16 cellular contexts compared by ENCODE assay signal in genomic region chr22:21615731-21616130, GRCh38. TPM values are rescaled to one million over a fixed set of nuclear protein-coding genes. Genes with fewer than 3 reads are reported as not detected.
A peak's percentile ranks its signal among the peaks of the same experiment; 100 is the strongest.
DNase-seq lines count a peak whose midpoint lies in the region; ATAC-seq and TF ChIP-seq lines count a peak whose summit lies in the region.
"Had no signal": no experiment of that assay in that cellular context is flagged by ENCODE, and none has a peak within 500 bp of the region (broad histone marks: within the 10 kb centered on the region; RNA-seq: fewer than 3 reads in every experiment).

No MANE protein-coding gene starts in this region.

- peaks cover 17% of the 10 kb centered on the region for H3K4me1 Mint-ChIP-seq in activated T-helper 17 cell treated with anti-CD3 and anti-CD28 coated beads, Interleukin-2, amount 50 U/mL, for 72 hours
- peaks cover 38% of the 10 kb centered on the region for H3K4me1 Mint-ChIP-seq in stimulated activated effector memory CD8-positive, alpha-beta T cell treated with anti-CD3 and anti-CD28 coated beads, Interleukin-12 subunit alpha, Interleukin-12 subunit beta, amount 100 ng/mL, for 72 hours
- H3K4me1 Mint-ChIP-seq in T-helper 2 cell treated with Interferon-gamma antibody and Interleukin-4, amounts not matched to agents 5 μg/mL and 100 μg/mL, for 36 hours (ENCODE audit: low read depth): peaks cover 5% of the 10 kb centered on the region

- H3K9me3 Mint-ChIP-seq in activated T-helper 17 cell treated with anti-CD3 and anti-CD28 coated beads, Interleukin-2, amount 50 U/mL, for 72 hours: no peaks in the 10 kb centered on the region
- no peaks in the 10 kb centered on the region for H3K9me3 Mint-ChIP-seq in stimulated activated effector memory CD8-positive, alpha-beta T cell treated with anti-CD3 and anti-CD28 coated beads, Interleukin-12 subunit alpha, Interleukin-12 subunit beta, amount 100 ng/mL, for 72 hours
- no peaks in the 10 kb centered on the region for H3K9me3 Mint-ChIP-seq in T-helper 2 cell treated with Interferon-gamma antibody and Interleukin-4, amounts not matched to agents 5 μg/mL and 100 μg/mL, for 36 hours

- H3F3A ChIP-seq in DOHH2 (ENCODE audit: control insufficient read depth, insufficient read depth): peaks cover 12% of the 10 kb centered on the region

- peaks cover 80% of the 10 kb centered on the region for H3K36me3 ChIP-seq in BLaER1
- peaks cover 63% of the 10 kb centered on the region for H3K36me3 ChIP-seq in DOHH2 (ENCODE audit: control insufficient read depth, low read length)

- peaks cover 78% of the 10 kb centered on the region for H3K36me3 Mint-ChIP-seq in activated T-helper 17 cell treated with anti-CD3 and anti-CD28 coated beads, Interleukin-2, amount 50 U/mL, for 72 hours (ENCODE audit: low read depth)
- peaks cover 89% of the 10 kb centered on the region for H3K36me3 Mint-ChIP-seq in stimulated activated effector memory CD8-positive, alpha-beta T cell treated with anti-CD3 and anti-CD28 coated beads, Interleukin-12 subunit alpha, Interleukin-12 subunit beta, amount 100 ng/mL, for 72 hours
- H3K36me3 Mint-ChIP-seq in T-helper 2 cell treated with Interferon-gamma antibody and Interleukin-4, amounts not matched to agents 5 μg/mL and 100 μg/mL, for 36 hours (ENCODE audit: low read depth): peaks cover 22% of the 10 kb centered on the region

- no peaks in the 10 kb centered on the region for H3K27me3 Mint-ChIP-seq in activated T-helper 17 cell treated with anti-CD3 and anti-CD28 coated beads, Interleukin-2, amount 50 U/mL, for 72 hours
- no peaks in the 10 kb centered on the region for H3K27me3 Mint-ChIP-seq in T-helper 2 cell treated with Interferon-gamma antibody and Interleukin-4, amounts not matched to agents 5 μg/mL and 100 μg/mL, for 36 hours (ENCODE audit: low read depth)

- H3K27me3 ChIP-seq in BLaER1: no peaks in the 10 kb centered on the region
- H3K27me3 ChIP-seq in DOHH2 (ENCODE audit: control insufficient read depth, low read length): no peaks in the 10 kb centered on the region
- H3K27me3 ChIP-seq: Peyer's patch had no signal

- H3K4me3 Mint-ChIP-seq in activated T-helper 17 cell treated with anti-CD3 and anti-CD28 coated beads, Interleukin-2, amount 50 U/mL, for 72 hours: no peak overlapping the region
- no peak overlapping the region for H3K4me3 Mint-ChIP-seq in stimulated activated effector memory CD8-positive, alpha-beta T cell treated with anti-CD3 and anti-CD28 coated beads, Interleukin-12 subunit alpha, Interleukin-12 subunit beta, amount 100 ng/mL, for 72 hours
- H3K4me3 Mint-ChIP-seq in T-helper 2 cell treated with Interferon-gamma antibody and Interleukin-4, amounts not matched to agents 5 μg/mL and 100 μg/mL, for 36 hours: no peak overlapping the region

- H3K4me1 ChIP-seq in BLaER1: peaks cover 61% of the 10 kb centered on the region
- H3K4me1 ChIP-seq in DOHH2 (ENCODE audit: control insufficient read depth, low read length): peaks cover 47% of the 10 kb centered on the region
- H3K4me1 ChIP-seq: Peyer's patch had no signal

- H3K27ac Mint-ChIP-seq in activated T-helper 17 cell treated with anti-CD3 and anti-CD28 coated beads, Interleukin-2, amount 50 U/mL, for 72 hours: peak overlapping the region; percentile 73
- H3K27ac Mint-ChIP-seq in stimulated activated effector memory CD8-positive, alpha-beta T cell treated with anti-CD3 and anti-CD28 coated beads, Interleukin-12 subunit alpha, Interleukin-12 subunit beta, amount 100 ng/mL, for 72 hours: peak overlapping the region; percentile 60
- H3K27ac Mint-ChIP-seq in T-helper 2 cell treated with Interferon-gamma antibody and Interleukin-4, amounts not matched to agents 5 μg/mL and 100 μg/mL, for 36 hours: no peak overlapping the region

- H3K9me3 ChIP-seq in BLaER1 (no peaks in the 10 kb centered on the region), DOHH2 (ENCODE audit: control insufficient read depth, insufficient read depth, low read length) (no peaks in the 10 kb centered on the region)
- H3K9me3 ChIP-seq: Peyer's patch had no signal

- H3K9me2 ChIP-seq in DOHH2 (replicated peaks; ENCODE audit: control insufficient read depth, low read length): no peaks in the 10 kb centered on the region

- peaks cover 100% of the 10 kb centered on the region for H4K20me1 ChIP-seq in BLaER1
- peaks cover 9% of the 10 kb centered on the region; the same call in 1 of the 2 replicates for H4K20me1 ChIP-seq in DOHH2 (ENCODE audit: control insufficient read depth, insufficient read depth, low read depth, low read length)

- no peak for ATAC-seq in activated T-helper 17 cell treated with anti-CD3 and anti-CD28 coated beads, Interleukin-2, amount 50 U/mL, for 72 hours (replicated peaks)
- no peak for ATAC-seq in stimulated activated effector memory CD8-positive, alpha-beta T cell treated with anti-CD3 and anti-CD28 coated beads, Interleukin-12 subunit alpha, Interleukin-12 subunit beta, amount 100 ng/mL, for 72 hours
- ATAC-seq in GM18502 (IDR thresholded peaks at IDR 0.05; ENCODE audit: poor library complexity, unreplicated experiment): no peak
- ATAC-seq: SK-N-SH treated with all-trans-retinoic acid at 6 μM for 48 hours had no signal

- TF ChIP-seq CTCF in DOHH2 (IDR thresholded peaks at IDR 0.05; ENCODE audit: low read depth, low read length, poor library complexity, severe bottlenecking): no peak

- H3K9ac ChIP-seq in BLaER1: no peak overlapping the region

- H3K79me2 ChIP-seq in DOHH2 (ENCODE audit: control insufficient read depth, low read length): peaks cover 91% of the 10 kb centered on the region

- H3K4me2 ChIP-seq in BLaER1 (peak overlapping the region; percentile 73), DOHH2 (ENCODE audit: low read length) (peak overlapping the region; percentile 23)

- H3K27ac ChIP-seq in BLaER1 (no peak overlapping the region), DOHH2 (ENCODE audit: low read depth, low read length) (peak overlapping the region; percentile 27)
- H3K27ac ChIP-seq: Peyer's patch had no signal

- H3K4me3 ChIP-seq in BLaER1 (no peak overlapping the region), DOHH2 (ENCODE audit: low read length) (0 out of 2 replicates have a peak overlapping the region, but pooled peaks have one; percentile 13)
- H3K4me3 ChIP-seq: Peyer's patch had no signal

- DNase-seq in stimulated activated effector memory CD8-positive, alpha-beta T cell treated with anti-CD3 and anti-CD28 coated beads, Interleukin-12 subunit alpha, Interleukin-12 subunit beta, amount 100 ng/mL, for 72 hours (ENCODE audit: low spot score in 2 of 2): no peak
- no peak for DNase-seq in NOMO-1 treated with dmso at 0.1 percent for 144 hours (lab: John Stamatoyannopoulos, UW; ENCODE audit: unreplicated experiment)
- no peak for DNase-seq in T-helper 2 cell treated with Interferon-gamma antibody and Interleukin-4, amounts not matched to agents 5 μg/mL and 100 μg/mL, for 36 hours (ENCODE audit: low spot score)
- DNase-seq: H7; NCI-H1092; NCI-H2227 treated with DMSO at 0.1 percent for 48 hours; NCI-H526 treated with DMSO at 0.1 percent for 48 hours; NK-92 treated with Interleukin-12 subunit alpha and Interleukin-12 subunit beta, amount 100 ng/mL, for 24 hours; Peyer's patch; SHP77 had no signal

RNA-seq across cellular contexts. Expression of gene YDJC, which starts 14.1 kb away (rescaled TPM):
- total RNA-seq in activated T-helper 17 cell treated with anti-CD3 and anti-CD28 coated beads, Interleukin-2, amount 50 U/mL, for 72 hours: 10 to 100 TPM; 28.9 to 56.6 TPM

RNA-seq across cellular contexts. Expression of gene CCDC116, which starts 16.8 kb away (rescaled TPM):
- total RNA-seq in activated T-helper 17 cell treated with anti-CD3 and anti-CD28 coated beads, Interleukin-2, amount 50 U/mL, for 72 hours: under 1 TPM; 0.29 to 0.37 TPM
- total RNA-seq: HT1080 had no signal

RNA-seq across cellular contexts. Expression of gene SDF2L1, which starts 26.4 kb away (rescaled TPM):
- total RNA-seq in activated T-helper 17 cell treated with anti-CD3 and anti-CD28 coated beads, Interleukin-2, amount 50 U/mL, for 72 hours: 10 to 100 TPM; 15.3 to 48.5 TPM

RNA-seq across cellular contexts. Expression of gene UBE2L3, which starts 48.2 kb away (rescaled TPM):
- total RNA-seq in activated T-helper 17 cell treated with anti-CD3 and anti-CD28 coated beads, Interleukin-2, amount 50 U/mL, for 72 hours: 10 to 100 TPM; 36.6 to 78.9 TPM

RNA-seq across cellular contexts. Expression of gene PPIL2, which starts 50.1 kb away (rescaled TPM):
- 10 to 100 TPM; 37.0 to 50.0 TPM for total RNA-seq in activated T-helper 17 cell treated with anti-CD3 and anti-CD28 coated beads, Interleukin-2, amount 50 U/mL, for 72 hours
